1 cellular context compared by ENCODE assay signal in the genomic region with DNA sequence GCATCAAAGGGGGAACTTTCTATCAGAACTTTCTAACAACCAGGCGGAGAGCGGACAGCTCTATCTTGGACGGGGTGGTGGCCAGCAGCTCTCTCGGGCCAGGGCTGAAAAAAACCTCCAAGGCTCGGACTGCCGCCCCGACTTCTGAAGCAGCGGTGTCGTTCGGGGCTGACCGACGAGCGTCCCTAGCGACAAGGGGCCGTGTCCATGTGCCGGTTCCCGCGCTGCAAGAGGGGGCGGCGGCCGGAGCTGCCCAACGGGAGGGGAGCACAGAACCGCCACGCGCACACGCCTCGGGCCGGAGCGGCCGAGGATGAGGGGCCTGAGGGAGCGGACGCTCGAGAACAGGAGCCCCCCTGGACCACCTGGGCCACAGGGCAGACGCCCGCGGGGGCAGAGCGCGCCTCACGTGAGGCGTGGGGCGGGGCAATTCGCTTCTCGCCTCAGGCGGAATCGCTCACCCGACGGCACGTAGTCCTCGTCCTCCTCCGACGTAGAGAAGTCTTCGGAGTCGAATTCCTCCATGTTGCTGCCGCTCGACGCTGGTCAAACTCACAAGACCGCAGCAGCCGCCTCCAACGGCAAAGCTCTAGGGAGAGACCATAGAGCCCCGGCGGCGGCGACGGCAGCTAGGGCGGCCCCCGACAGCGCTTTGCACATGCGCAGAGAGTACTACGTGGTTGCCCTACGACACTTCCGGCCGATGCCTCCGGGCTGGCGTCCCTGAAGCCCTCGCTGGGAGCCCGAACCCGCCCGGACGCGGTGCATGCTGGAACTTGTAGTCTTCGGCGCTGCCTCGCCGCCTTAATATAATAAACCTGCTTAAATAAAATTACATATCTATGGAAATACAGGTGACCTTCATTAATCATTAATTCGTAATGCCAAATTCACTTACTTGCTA.
TF ChIP-seq lines count a peak whose summit lies in the region.

A gene (minus strand): TSS at position 676 of the 904 bp plus-strand sequence. CDS start 151 bp downstream, at position 525.

TF ChIP-seq in HepG2, 621 proteins besides CTCF, POLR2A, EP300 and RAD21 (continued from another document and continues in another):
- TF ChIP-seq, protein P1, sequence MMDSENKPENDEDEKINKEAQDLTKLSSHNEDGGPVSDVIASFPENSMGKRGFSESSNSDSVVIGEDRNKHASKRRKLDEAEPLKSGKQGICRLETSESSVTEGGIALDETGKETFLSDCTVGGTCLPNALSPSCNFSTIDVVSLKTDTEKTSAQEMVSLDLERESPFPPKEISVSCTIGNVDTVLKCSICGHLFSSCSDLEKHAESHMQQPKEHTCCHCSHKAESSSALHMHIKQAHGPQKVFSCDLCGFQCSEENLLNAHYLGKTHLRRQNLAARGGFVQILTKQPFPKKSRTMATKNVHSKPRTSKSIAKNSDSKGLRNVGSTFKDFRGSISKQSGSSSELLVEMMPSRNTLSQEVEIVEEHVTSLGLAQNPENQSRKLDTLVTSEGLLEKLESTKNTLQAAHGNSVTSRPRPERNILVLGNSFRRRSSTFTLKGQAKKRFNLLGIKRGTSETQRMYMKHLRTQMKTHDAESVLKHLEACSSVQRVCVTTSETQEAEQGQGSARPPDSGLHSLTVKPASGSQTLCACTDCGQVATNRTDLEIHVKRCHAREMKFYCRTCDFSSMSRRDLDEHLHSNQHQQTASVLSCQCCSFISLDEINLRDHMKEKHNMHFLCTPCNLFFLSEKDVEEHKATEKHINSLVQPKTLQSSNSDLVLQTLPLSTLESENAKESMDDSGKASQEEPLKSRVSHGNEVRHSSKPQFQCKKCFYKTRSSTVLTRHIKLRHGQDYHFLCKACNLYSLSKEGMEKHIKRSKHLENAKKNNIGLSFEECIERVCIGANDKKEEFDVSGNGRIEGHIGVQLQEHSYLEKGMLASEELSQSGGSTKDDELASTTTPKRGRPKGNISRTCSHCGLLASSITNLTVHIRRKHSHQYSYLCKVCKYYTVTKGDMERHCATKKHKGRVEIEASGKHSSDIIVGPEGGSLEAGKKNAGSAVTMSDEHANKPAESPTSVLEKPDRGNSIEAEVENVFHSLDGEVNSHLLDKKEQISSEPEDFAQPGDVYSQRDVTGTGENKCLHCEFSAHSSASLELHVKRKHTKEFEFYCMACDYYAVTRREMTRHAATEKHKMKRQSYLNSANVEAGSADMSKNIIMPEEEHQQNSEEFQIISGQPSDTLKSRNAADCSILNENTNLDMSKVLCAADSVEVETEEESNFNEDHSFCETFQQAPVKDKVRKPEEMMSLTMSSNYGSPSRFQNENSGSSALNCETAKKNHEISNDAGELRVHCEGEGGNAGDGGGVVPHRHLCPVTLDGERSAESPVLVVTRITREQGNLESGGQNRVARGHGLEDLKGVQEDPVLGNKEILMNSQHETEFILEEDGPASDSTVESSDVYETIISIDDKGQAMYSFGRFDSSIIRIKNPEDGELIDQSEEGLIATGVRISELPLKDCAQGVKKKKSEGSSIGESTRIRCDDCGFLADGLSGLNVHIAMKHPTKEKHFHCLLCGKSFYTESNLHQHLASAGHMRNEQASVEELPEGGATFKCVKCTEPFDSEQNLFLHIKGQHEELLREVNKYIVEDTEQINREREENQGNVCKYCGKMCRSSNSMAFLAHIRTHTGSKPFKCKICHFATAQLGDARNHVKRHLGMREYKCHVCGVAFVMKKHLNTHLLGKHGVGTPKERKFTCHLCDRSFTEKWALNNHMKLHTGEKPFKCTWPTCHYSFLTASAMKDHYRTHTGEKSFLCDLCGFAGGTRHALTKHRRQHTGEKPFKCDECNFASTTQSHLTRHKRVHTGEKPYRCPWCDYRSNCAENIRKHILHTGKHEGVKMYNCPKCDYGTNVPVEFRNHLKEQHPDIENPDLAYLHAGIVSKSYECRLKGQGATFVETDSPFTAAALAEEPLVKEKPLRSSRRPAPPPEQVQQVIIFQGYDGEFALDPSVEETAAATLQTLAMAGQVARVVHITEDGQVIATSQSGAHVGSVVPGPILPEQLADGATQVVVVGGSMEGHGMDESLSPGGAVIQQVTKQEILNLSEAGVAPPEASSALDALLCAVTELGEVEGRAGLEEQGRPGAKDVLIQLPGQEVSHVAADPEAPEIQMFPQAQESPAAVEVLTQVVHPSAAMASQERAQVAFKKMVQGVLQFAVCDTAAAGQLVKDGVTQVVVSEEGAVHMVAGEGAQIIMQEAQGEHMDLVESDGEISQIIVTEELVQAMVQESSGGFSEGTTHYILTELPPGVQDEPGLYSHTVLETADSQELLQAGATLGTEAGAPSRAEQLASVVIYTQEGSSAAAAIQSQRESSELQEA (CRISPR knock-in tag; IDR thresholded peaks at IDR 0.05; ENCODE audit: not compliant biosample characterization): peak; percentile 97
- TF ChIP-seq, protein P2, sequence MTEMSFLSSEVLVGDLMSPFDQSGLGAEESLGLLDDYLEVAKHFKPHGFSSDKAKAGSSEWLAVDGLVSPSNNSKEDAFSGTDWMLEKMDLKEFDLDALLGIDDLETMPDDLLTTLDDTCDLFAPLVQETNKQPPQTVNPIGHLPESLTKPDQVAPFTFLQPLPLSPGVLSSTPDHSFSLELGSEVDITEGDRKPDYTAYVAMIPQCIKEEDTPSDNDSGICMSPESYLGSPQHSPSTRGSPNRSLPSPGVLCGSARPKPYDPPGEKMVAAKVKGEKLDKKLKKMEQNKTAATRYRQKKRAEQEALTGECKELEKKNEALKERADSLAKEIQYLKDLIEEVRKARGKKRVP (CRISPR knock-in tag; IDR thresholded peaks at IDR 0.05): peak in 1 of 2 experiments; percentile 55; a peak in 1 of 4 replicates
- TF ChIP-seq ZNF660 (CRISPR knock-in tag; IDR thresholded peaks at IDR 0.05; ENCODE audit: borderline replicate concordance, low read depth): 0 out of 2 replicates have a peak, but pooled peaks have one; percentile 77
- TF ChIP-seq ZNF75D (CRISPR knock-in tag; IDR thresholded peaks at IDR 0.05; ENCODE audit: borderline replicate concordance): peak; percentile 54; the same call in 1 of the 2 replicates
- peak; percentile 97 for TF ChIP-seq ZIK1 (CRISPR knock-in tag; IDR thresholded peaks at IDR 0.05; ENCODE audit: borderline replicate concordance, low read depth)
- TF ChIP-seq, protein P3, sequence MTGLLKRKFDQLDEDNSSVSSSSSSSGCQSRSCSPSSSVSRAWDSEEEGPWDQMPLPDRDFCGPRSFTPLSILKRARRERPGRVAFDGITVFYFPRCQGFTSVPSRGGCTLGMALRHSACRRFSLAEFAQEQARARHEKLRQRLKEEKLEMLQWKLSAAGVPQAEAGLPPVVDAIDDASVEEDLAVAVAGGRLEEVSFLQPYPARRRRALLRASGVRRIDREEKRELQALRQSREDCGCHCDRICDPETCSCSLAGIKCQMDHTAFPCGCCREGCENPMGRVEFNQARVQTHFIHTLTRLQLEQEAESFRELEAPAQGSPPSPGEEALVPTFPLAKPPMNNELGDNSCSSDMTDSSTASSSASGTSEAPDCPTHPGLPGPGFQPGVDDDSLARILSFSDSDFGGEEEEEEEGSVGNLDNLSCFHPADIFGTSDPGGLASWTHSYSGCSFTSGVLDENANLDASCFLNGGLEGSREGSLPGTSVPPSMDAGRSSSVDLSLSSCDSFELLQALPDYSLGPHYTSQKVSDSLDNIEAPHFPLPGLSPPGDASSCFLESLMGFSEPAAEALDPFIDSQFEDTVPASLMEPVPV (CRISPR knock-in tag; IDR thresholded peaks at IDR 0.05): peak; percentile 100
- TF ChIP-seq HNRNPK (IDR thresholded peaks at IDR 0.05; ENCODE audit: low read depth, low read length, poor library complexity, severe bottlenecking): peak; percentile 45
- TF ChIP-seq ZNF766 (CRISPR knock-in tag; IDR thresholded peaks at IDR 0.05; ENCODE audit: borderline replicate concordance): peak; percentile 65; the same call in 1 of the 2 replicates
- peak; percentile 87 for TF ChIP-seq MED13 (CRISPR knock-in tag; IDR thresholded peaks at IDR 0.05)
- TF ChIP-seq ZNF335 (CRISPR knock-in tag; IDR thresholded peaks at IDR 0.05): peak; percentile 71; the same call in 1 of the 2 replicates
- no peak for TF ChIP-seq MLLT10 (CRISPR knock-in tag; IDR thresholded peaks at IDR 0.05)
- TF ChIP-seq, protein P4, sequence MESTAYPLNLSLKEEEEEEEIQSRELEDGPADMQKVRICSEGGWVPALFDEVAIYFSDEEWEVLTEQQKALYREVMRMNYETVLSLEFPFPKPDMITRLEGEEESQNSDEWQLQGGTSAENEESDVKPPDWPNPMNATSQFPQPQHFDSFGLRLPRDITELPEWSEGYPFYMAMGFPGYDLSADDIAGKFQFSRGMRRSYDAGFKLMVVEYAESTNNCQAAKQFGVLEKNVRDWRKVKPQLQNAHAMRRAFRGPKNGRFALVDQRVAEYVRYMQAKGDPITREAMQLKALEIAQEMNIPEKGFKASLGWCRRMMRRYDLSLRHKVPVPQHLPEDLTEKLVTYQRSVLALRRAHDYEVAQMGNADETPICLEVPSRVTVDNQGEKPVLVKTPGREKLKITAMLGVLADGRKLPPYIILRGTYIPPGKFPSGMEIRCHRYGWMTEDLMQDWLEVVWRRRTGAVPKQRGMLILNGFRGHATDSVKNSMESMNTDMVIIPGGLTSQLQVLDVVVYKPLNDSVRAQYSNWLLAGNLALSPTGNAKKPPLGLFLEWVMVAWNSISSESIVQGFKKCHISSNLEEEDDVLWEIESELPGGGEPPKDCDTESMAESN (CRISPR knock-in tag; conservative IDR thresholded peaks at IDR 0.05): peak; percentile 84
- TF ChIP-seq FLYWCH1 (CRISPR knock-in tag; IDR thresholded peaks at IDR 0.05): peak; percentile 87; the same call in 1 of the 2 replicates
- peak; percentile 73 for TF ChIP-seq POGZ (CRISPR knock-in tag; IDR thresholded peaks at IDR 0.05)
- TF ChIP-seq, protein P5, sequence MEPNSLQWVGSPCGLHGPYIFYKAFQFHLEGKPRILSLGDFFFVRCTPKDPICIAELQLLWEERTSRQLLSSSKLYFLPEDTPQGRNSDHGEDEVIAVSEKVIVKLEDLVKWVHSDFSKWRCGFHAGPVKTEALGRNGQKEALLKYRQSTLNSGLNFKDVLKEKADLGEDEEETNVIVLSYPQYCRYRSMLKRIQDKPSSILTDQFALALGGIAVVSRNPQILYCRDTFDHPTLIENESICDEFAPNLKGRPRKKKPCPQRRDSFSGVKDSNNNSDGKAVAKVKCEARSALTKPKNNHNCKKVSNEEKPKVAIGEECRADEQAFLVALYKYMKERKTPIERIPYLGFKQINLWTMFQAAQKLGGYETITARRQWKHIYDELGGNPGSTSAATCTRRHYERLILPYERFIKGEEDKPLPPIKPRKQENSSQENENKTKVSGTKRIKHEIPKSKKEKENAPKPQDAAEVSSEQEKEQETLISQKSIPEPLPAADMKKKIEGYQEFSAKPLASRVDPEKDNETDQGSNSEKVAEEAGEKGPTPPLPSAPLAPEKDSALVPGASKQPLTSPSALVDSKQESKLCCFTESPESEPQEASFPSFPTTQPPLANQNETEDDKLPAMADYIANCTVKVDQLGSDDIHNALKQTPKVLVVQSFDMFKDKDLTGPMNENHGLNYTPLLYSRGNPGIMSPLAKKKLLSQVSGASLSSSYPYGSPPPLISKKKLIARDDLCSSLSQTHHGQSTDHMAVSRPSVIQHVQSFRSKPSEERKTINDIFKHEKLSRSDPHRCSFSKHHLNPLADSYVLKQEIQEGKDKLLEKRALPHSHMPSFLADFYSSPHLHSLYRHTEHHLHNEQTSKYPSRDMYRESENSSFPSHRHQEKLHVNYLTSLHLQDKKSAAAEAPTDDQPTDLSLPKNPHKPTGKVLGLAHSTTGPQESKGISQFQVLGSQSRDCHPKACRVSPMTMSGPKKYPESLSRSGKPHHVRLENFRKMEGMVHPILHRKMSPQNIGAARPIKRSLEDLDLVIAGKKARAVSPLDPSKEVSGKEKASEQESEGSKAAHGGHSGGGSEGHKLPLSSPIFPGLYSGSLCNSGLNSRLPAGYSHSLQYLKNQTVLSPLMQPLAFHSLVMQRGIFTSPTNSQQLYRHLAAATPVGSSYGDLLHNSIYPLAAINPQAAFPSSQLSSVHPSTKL (CRISPR knock-in tag; IDR thresholded peaks at IDR 0.05): peak; percentile 66
- TF ChIP-seq, protein P6, sequence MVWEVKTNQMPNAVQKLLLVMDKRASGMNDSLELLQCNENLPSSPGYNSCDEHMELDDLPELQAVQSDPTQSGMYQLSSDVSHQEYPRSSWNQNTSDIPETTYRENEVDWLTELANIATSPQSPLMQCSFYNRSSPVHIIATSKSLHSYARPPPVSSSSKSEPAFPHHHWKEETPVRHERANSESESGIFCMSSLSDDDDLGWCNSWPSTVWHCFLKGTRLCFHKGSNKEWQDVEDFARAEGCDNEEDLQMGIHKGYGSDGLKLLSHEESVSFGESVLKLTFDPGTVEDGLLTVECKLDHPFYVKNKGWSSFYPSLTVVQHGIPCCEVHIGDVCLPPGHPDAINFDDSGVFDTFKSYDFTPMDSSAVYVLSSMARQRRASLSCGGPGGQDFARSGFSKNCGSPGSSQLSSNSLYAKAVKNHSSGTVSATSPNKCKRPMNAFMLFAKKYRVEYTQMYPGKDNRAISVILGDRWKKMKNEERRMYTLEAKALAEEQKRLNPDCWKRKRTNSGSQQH (CRISPR knock-in tag; IDR thresholded peaks at IDR 0.05; ENCODE audit: low read depth): peak; percentile 94
- TF ChIP-seq SRSF1 (optimal IDR thresholded peaks at IDR 0.05; ENCODE audit: low read depth, low read length): no peak
- peak; percentile 91 for TF ChIP-seq POLR2G (IDR thresholded peaks at IDR 0.05; ENCODE audit: low read depth, low read length)
- peak; percentile 81 for TF ChIP-seq NFE2L1 (CRISPR knock-in tag; IDR thresholded peaks at IDR 0.05; ENCODE audit: borderline replicate concordance)
- TF ChIP-seq, protein P7, sequence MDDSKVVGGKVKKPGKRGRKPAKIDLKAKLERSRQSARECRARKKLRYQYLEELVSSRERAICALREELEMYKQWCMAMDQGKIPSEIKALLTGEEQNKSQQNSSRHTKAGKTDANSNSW (CRISPR knock-in tag; IDR thresholded peaks at IDR 0.05; ENCODE audit: borderline replicate concordance): peak; percentile 95; the same call in 1 of the 2 replicates
- TF ChIP-seq ZNF816 (CRISPR knock-in tag; IDR thresholded peaks at IDR 0.05; ENCODE audit: borderline replicate concordance): no peak; the same call in 1 of the 2 replicates
- TF ChIP-seq ZNF564 (CRISPR knock-in tag; IDR thresholded peaks at IDR 0.05): peak; percentile 90
- peak; percentile 97 for TF ChIP-seq ZNF567 (CRISPR knock-in tag; IDR thresholded peaks at IDR 0.05; ENCODE audit: borderline replicate concordance)
- no peak for TF ChIP-seq ZBTB21 (CRISPR knock-in tag; IDR thresholded peaks at IDR 0.05)
- TF ChIP-seq, protein P8, sequence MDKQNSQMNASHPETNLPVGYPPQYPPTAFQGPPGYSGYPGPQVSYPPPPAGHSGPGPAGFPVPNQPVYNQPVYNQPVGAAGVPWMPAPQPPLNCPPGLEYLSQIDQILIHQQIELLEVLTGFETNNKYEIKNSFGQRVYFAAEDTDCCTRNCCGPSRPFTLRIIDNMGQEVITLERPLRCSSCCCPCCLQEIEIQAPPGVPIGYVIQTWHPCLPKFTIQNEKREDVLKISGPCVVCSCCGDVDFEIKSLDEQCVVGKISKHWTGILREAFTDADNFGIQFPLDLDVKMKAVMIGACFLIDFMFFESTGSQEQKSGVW (CRISPR knock-in tag; IDR thresholded peaks at IDR 0.05; ENCODE audit: borderline replicate concordance): peak; percentile 77; the same call in 1 of the 2 replicates
- peak; percentile 21 for TF ChIP-seq TBL1XR1 (IDR thresholded peaks at IDR 0.05; ENCODE audit: borderline replicate concordance, low read length, partially characterized antibody)
- no peak; the same call in none of the 2 replicates for TF ChIP-seq ELF3 (CRISPR knock-in tag; IDR thresholded peaks at IDR 0.05)
- TF ChIP-seq MAFF (IDR thresholded peaks at IDR 0.05; ENCODE audit: low read depth, low read length): no peak
- peak; percentile 92; the same call in 1 of the 2 replicates for TF ChIP-seq ZNF101 (CRISPR knock-in tag; IDR thresholded peaks at IDR 0.05; ENCODE audit: borderline replicate concordance, low read depth)
- TF ChIP-seq ZNF747 (CRISPR knock-in tag; IDR thresholded peaks at IDR 0.05; ENCODE audit: borderline replicate concordance): no peak
- TF ChIP-seq, protein P9, sequence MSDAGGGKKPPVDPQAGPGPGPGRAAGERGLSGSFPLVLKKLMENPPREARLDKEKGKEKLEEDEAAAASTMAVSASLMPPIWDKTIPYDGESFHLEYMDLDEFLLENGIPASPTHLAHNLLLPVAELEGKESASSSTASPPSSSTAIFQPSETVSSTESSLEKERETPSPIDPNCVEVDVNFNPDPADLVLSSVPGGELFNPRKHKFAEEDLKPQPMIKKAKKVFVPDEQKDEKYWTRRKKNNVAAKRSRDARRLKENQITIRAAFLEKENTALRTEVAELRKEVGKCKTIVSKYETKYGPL (CRISPR knock-in tag; IDR thresholded peaks at IDR 0.05): peak; percentile 44; the same call in 1 of the 2 replicates
